ENCODE assay signal across 8 cellular contexts in genomic region chr1:20717452-20718342, GRCh38. TPM values are rescaled to one million over a fixed set of nuclear protein-coding genes. Genes with fewer than 3 reads are reported as not detected.
DNase-seq lines count a peak whose midpoint lies in the region; ATAC-seq and TF ChIP-seq lines count a peak whose summit lies in the region.

KIF17 (minus strand) TSS chr1:20718007; CDS start chr1:20717706, 301 bp downstream.

- H3K27me3 Mint-ChIP-seq in activated CD4-positive, alpha-beta memory T cell treated with anti-CD3 and anti-CD28 coated beads for 36 hours = peaks cover 22% of the 10 kb centered on the region

- POLR2A ChIA-PET in activated CD4-positive, alpha-beta memory T cell treated with anti-CD3 and anti-CD28 coated beads for 36 hours (lab: Charles Lee) = interaction anchor here (1.0 kb wide), 1 partner anchor 16 kb away, joined by 3 read pairs; no protein-coding TSS in a partner anchor

- H3K27ac ChIP-seq in ectodermal cell (ENCODE audit: insufficient read depth, low read depth, low read length, poor library complexity, severe bottlenecking) (no peak within 1 kb of the TSS), lower lobe of right lung (no peak within 1 kb of the TSS)

- no peaks in the 10 kb centered on the region for H3K36me3 Mint-ChIP-seq in activated CD4-positive, alpha-beta memory T cell treated with anti-CD3 and anti-CD28 coated beads for 36 hours

- 4 to 5% methylated on average over 112 of the region's 112 CpGs for WGBS in ectodermal cell, 2 experiments

- TF ChIP-seq CTCF in GM10266 (IDR thresholded peaks at IDR 0.05; ENCODE audit: control insufficient read depth, insufficient read depth, low read depth, missing control alignments) (no peak), lower lobe of right lung (IDR thresholded peaks at IDR 0.05) (no peak)

- no peaks in the 10 kb centered on the region for H3K9me3 Mint-ChIP-seq in activated CD4-positive, alpha-beta memory T cell treated with anti-CD3 and anti-CD28 coated beads for 36 hours

- ATAC-seq in lower lobe of right lung = peak; percentile 77 to 93
- no peak for ATAC-seq in HG02571 (IDR thresholded peaks at IDR 0.05; ENCODE audit: unreplicated experiment)
- ATAC-seq in HG02852 (IDR thresholded peaks at IDR 0.05; ENCODE audit: unreplicated experiment) = no peak

- peaks cover 29% of the 10 kb centered on the region for H3K27me3 ChIP-seq in ectodermal cell (ENCODE audit: control insufficient read depth, insufficient read depth, low read length, poor library complexity, severe bottlenecking)
- H3K27me3 ChIP-seq in lower lobe of right lung (ENCODE audit: low read depth) = peaks cover 29% of the 10 kb centered on the region

- H3K4me1 ChIP-seq in ectodermal cell (ENCODE audit: control insufficient read depth, insufficient read depth, low read length) (no peaks in the 10 kb centered on the region), lower lobe of right lung (peaks cover 9% of the 10 kb centered on the region)

- intact Hi-C loops in activated CD4-positive, alpha-beta memory T cell treated with anti-CD3 and anti-CD28 coated beads for 36 hours (cut with micrococcal nuclease) = loop anchor here (10.0 kb wide), 1 partner anchor 457 kb away; the partner anchor contains the start of gene EIF4G3
- intact Hi-C loops in lower lobe of right lung (cut with DNase I) = no loop called here

- peak within 1 kb of the TSS; percentile 41 for H3K4me3 ChIP-seq in ectodermal cell (ENCODE audit: insufficient read depth, low read depth, low read length)
- peak within 1 kb of the TSS; percentile 51 for H3K4me3 ChIP-seq in lower lobe of right lung

- H3K27ac Mint-ChIP-seq in activated CD4-positive, alpha-beta memory T cell treated with anti-CD3 and anti-CD28 coated beads for 36 hours = no peak within 1 kb of the TSS

- peaks cover 6% of the 10 kb centered on the region for H3K4me1 Mint-ChIP-seq in activated CD4-positive, alpha-beta memory T cell treated with anti-CD3 and anti-CD28 coated beads for 36 hours (ENCODE audit: low read depth)

- H3K36me3 ChIP-seq in ectodermal cell (ENCODE audit: control insufficient read depth, insufficient read depth, low read length) (no peaks in the 10 kb centered on the region), lower lobe of right lung (no peaks in the 10 kb centered on the region)

- no peaks in the 10 kb centered on the region for H3K9me3 ChIP-seq in ectodermal cell (ENCODE audit: control insufficient read depth, low read length)
- H3K9me3 ChIP-seq in lower lobe of right lung = no peaks in the 10 kb centered on the region

- CTCF ChIA-PET in activated CD4-positive, alpha-beta memory T cell treated with anti-CD3 and anti-CD28 coated beads for 36 hours (lab: Charles Lee) = interaction anchor here (0.7 to 1.7 kb wide), 4 partner anchors 21 to 820 kb away, joined by 3 to 6 read pairs (median 3); no protein-coding TSS in a partner anchor

- H3K4me3 Mint-ChIP-seq in activated CD4-positive, alpha-beta memory T cell treated with anti-CD3 and anti-CD28 coated beads for 36 hours = peak within 1 kb of the TSS; percentile 39

- DNase-seq in GM10266 (ENCODE audit: extremely low spot score) (peak; percentile 89), NCI-H2171 (lab: John Stamatoyannopoulos, UW) (peak; percentile 56), lower lobe of right lung (peak; percentile 87)
- DNase-seq in activated CD4-positive, alpha-beta memory T cell treated with anti-CD3 and anti-CD28 coated beads for 36 hours = peak; percentile 73
- peak; percentile 27 for DNase-seq in stimulated activated CD8-positive, alpha-beta memory T cell treated with anti-CD3 and anti-CD28 coated beads, Interleukin-12 subunit alpha, Interleukin-12 subunit beta, amount 100 ng/mL, for 1 hour (ENCODE audit: low read depth)

RNA-seq across cellular contexts. Expression of gene KIF17, which starts in this region (rescaled TPM):
- not detected for total RNA-seq in activated CD4-positive, alpha-beta memory T cell treated with anti-CD3 and anti-CD28 coated beads for 36 hours
- polyA plus RNA-seq in ectodermal cell (2013, experiment 1 of 4) = 6.2 TPM
- polyA plus RNA-seq in ectodermal cell (2013, experiment 2 of 4) = 6.8 TPM
- 9.9 TPM for polyA plus RNA-seq in ectodermal cell (2013, experiment 3 of 4)
- polyA plus RNA-seq in ectodermal cell (2013, experiment 4 of 4) = 10.3 TPM
- 8.4 TPM for total RNA-seq in lower lobe of right lung

Comparison
In these comparisons a context has a peak if more than half of its experiments do, and no peak if none do; other contexts are left out.
1. Peak in DNase-seq in activated CD4-positive, alpha-beta memory T cell treated with anti-CD3 and anti-CD28 coated beads for 36 hours; RNA of the gene not detected or under 1 TPM.
2. DNase-seq: peak in every context shown above with its lines; median percentile 89 in GM10266; 87 in lower lobe of right lung; 73 in activated CD4-positive, alpha-beta memory T cell treated with anti-CD3 and anti-CD28 coated beads for 36 hours; 56 in NCI-H2171; 27 in stimulated activated CD8-positive, alpha-beta memory T cell treated with anti-CD3 and anti-CD28 coated beads, Interleukin-12 subunit alpha, Interleukin-12 subunit beta, amount 100 ng/mL, for 1 hour.
3. ATAC-seq: peak in lower lobe of right lung (2 of 2); none in HG02571 (single experiment) and HG02852 (single experiment).